26 cellular contexts compared by ENCODE assay signal in the genomic region with DNA sequence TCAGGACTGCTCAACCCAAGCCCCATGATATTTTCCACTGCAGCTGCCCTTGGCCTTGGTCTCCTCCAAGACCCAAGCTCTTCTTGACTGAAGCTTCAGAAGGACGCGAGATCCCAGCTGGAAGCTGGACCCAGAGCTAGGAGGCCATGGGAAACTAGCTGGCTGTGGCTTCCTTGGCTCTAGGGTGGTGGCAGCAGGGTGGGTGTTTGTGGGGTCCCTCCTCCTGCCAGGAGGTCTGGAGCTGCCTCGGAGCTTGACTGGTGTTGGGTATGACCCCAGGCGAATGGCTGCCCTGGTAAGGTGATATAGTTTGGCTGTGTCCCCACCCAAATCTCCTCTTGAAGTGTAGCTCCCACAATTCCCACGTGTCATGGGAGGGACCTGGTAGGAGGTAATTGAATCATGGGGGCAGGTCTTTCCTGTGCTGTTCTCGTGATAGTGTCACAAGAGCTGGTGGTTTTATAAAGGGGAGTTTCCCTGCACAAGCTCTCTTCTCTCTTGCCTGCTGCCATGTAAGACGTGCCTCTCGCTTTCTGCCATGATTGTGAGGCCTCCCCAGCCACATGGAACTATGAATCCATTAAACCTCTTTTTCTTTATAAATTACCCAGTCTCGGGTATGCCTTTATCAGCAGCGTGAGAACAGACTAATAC. TPM values are rescaled to one million over a fixed set of nuclear protein-coding genes. Genes with fewer than 3 reads are reported as not detected.
"Had no signal": no experiment of that assay in that cellular context is flagged by ENCODE, and none has a peak within 500 bp of the region (broad histone marks: within the 10 kb centered on the region; RNA-seq: fewer than 3 reads in every experiment).

No MANE protein-coding gene starts in this region.

- DNase-seq: dermis blood vessel endothelial cell; effector memory CD4-positive, alpha-beta T cell; erythroblast; esophagus squamous epithelium; foreskin melanocyte; glutamatergic neuron; heart right ventricle; hippocampal formation; immature natural killer cell; left ventricle myocardium superior; lower lobe of right lung; occipital lobe; pancreas; right lobe of liver; small intestine; stimulated activated CD4-positive, alpha-beta T cell treated with anti-CD3 and anti-CD28 coated beads, Interleukin-15, amount 100 ng/mL, for 24 hours; stimulated activated CD4-positive, alpha-beta T cell treated with anti-CD3 and anti-CD28 coated beads, Interleukin-4, amount 100 ng/mL, for 1 hour; stimulated activated CD8-positive, alpha-beta memory T cell treated with anti-CD3 and anti-CD28 coated beads, Interleukin-4, amount 100 ng/mL, for 48 hours; stimulated activated naive CD4-positive, alpha-beta T cell; stimulated activated naive CD8-positive, alpha-beta T cell treated with anti-CD3 and anti-CD28 coated beads, Interleukin-15, amount 100 ng/mL, for 72 hours; transverse colon had no signal

- H3K36me3 Mint-ChIP-seq: immature natural killer cell had no signal

- H3K27ac Mint-ChIP-seq: nephron; progenitor cell of endocrine pancreas; stimulated activated naive CD8-positive, alpha-beta T cell treated with anti-CD3 and anti-CD28 coated beads, Interleukin-15, amount 100 ng/mL, for 72 hours had no signal

- H3K36me3 ChIP-seq: heart right ventricle, lower lobe of right lung, pancreas, transverse colon, vagina had no signal

- H3K27me3 ChIP-seq: esophagus squamous epithelium, heart right ventricle, pancreas, right lobe of liver, suprapubic skin, transverse colon, vagina had no signal

- H3K9me3 ChIP-seq: lower lobe of right lung, pancreas, right lobe of liver, suprapubic skin, transverse colon, vagina had no signal

- H3K4me3 ChIP-seq: coronary artery, esophagus squamous epithelium, heart right ventricle, lower lobe of right lung, pancreas, right lobe of liver, suprapubic skin, transverse colon, vagina had no signal

- H3K27me3 Mint-ChIP-seq: progenitor cell of endocrine pancreas had no signal

- ATAC-seq: heart right ventricle; left ventricle myocardium superior; pancreas; stimulated activated naive CD8-positive, alpha-beta T cell treated with anti-CD3 and anti-CD28 coated beads, Interleukin-15, amount 100 ng/mL, for 72 hours had no signal

- H3K4me3 Mint-ChIP-seq: immature natural killer cell; nephron; stimulated activated naive CD8-positive, alpha-beta T cell treated with anti-CD3 and anti-CD28 coated beads, Interleukin-15, amount 100 ng/mL, for 72 hours had no signal

- H3K9me3 Mint-ChIP-seq: immature natural killer cell had no signal

- H3K4me1 Mint-ChIP-seq: nephron had no signal

- H3K4me1 ChIP-seq: esophagus squamous epithelium, lower lobe of right lung, pancreas, right lobe of liver, suprapubic skin, transverse colon, vagina had no signal

RNA-seq across cellular contexts. Expression of a gene that starts 51.4 kb away (rescaled TPM):
- total RNA-seq: occipital lobe had no signal
- polyA plus RNA-seq: immature natural killer cell had no signal
